1 cellular context compared by ENCODE assay signal in the genomic region with DNA sequence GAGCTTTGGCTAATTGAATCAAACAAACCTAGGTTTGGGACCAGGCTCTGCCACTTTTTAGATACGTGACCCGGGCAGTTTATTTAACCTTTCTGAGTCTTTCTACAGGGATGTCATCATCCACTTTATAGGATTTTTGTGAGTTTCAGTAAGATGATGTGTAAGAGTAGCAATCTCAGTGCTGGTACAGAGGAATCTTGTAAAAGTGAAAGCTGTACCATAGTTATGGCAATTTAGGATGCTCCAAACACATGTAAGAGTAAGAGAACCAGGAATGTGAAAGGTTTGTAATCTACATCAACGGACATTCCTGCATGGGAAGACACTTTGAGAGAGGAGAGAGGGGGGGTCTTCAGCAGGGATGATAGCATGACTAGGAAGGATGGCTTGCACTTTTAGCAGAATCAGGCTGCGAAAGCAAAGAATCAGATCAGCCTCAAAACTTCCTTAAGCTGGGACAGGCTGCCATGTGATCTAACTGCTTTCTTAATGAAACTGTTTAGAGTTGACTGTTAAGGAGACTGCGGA.
TF ChIP-seq lines count a peak whose summit lies in the region.

No MANE protein-coding gene starts in this region.

TF ChIP-seq in IMR-90, 13 proteins besides CTCF, POLR2A, EP300 and RAD21 (continued from another document):
- TF ChIP-seq, protein P1, sequence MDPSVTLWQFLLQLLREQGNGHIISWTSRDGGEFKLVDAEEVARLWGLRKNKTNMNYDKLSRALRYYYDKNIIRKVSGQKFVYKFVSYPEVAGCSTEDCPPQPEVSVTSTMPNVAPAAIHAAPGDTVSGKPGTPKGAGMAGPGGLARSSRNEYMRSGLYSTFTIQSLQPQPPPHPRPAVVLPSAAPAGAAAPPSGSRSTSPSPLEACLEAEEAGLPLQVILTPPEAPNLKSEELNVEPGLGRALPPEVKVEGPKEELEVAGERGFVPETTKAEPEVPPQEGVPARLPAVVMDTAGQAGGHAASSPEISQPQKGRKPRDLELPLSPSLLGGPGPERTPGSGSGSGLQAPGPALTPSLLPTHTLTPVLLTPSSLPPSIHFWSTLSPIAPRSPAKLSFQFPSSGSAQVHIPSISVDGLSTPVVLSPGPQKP (IDR thresholded peaks at IDR 0.05; ENCODE audit: borderline replicate concordance, low read depth, low read length): no peak
- no peak for TF ChIP-seq CEBPB (IDR thresholded peaks at IDR 0.05; ENCODE audit: low read depth, low read length)
- TF ChIP-seq, protein P2, sequence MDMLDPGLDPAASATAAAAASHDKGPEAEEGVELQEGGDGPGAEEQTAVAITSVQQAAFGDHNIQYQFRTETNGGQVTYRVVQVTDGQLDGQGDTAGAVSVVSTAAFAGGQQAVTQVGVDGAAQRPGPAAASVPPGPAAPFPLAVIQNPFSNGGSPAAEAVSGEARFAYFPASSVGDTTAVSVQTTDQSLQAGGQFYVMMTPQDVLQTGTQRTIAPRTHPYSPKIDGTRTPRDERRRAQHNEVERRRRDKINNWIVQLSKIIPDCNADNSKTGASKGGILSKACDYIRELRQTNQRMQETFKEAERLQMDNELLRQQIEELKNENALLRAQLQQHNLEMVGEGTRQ (IDR thresholded peaks at IDR 0.05; ENCODE audit: low read depth, low read length): no peak
- no peak for TF ChIP-seq BHLHE40 (IDR thresholded peaks at IDR 0.05; ENCODE audit: low read depth, low read length)
- no peak for TF ChIP-seq RCOR1 (IDR thresholded peaks at IDR 0.05; ENCODE audit: insufficient replicate concordance, low read length)
- TF ChIP-seq MXI1 (IDR thresholded peaks at IDR 0.05; ENCODE audit: borderline replicate concordance, low read depth, low read length): no peak
- TF ChIP-seq NFE2L2 (IDR thresholded peaks at IDR 0.05; ENCODE audit: low read depth, low read length): no peak
- TF ChIP-seq CHD1 (IDR thresholded peaks at IDR 0.05; ENCODE audit: low read depth, low read length): no peak
- TF ChIP-seq MAZ (IDR thresholded peaks at IDR 0.05; ENCODE audit: borderline replicate concordance, low read depth, low read length): no peak
- TF ChIP-seq RFX5 (IDR thresholded peaks at IDR 0.05; ENCODE audit: low read depth, low read length): no peak
- no peak for TF ChIP-seq FOS (IDR thresholded peaks at IDR 0.05; ENCODE audit: low read depth, low read length)
